ENCODE assay signal across 9 cellular contexts in genomic region chr20:51750037-51750769, GRCh38. TPM values are rescaled to one million over a fixed set of nuclear protein-coding genes. Genes with fewer than 3 reads are reported as not detected.
A peak's percentile ranks its signal among the peaks of the same experiment; 100 is the strongest.
DNase-seq lines count a peak whose midpoint lies in the region; ATAC-seq, FAIRE-seq and TF ChIP-seq lines count a peak whose summit lies in the region.
"Had no signal": no experiment of that assay in that cellular context is flagged by ENCODE, and none has a peak within 500 bp of the region (broad histone marks: within the 10 kb centered on the region; RNA-seq: fewer than 3 reads in every experiment).

No MANE protein-coding gene starts in this region.

- intact Hi-C loops in Right ventricle myocardium superior (cut with DNase I) (no loop called here), sigmoid colon (cut with DNase I) (no loop called here)

- peak in 1 of 4 donors; percentile 81 for TF ChIP-seq EP300 in sigmoid colon (IDR thresholded peaks at IDR 0.05)

- peak overlapping the region; percentile 14 to 68 (median 58) for H3K27ac ChIP-seq in sigmoid colon

- ATAC-seq in activated T-helper 17 cell treated with anti-CD3 and anti-CD28 coated beads, Interleukin-2, amount 50 U/mL, for 72 hours (replicated peaks) = peak; percentile 98
- ATAC-seq in Right ventricle myocardium superior (ENCODE audit: poor library complexity) (peak; percentile 87), GM21526 (IDR thresholded peaks at IDR 0.05; ENCODE audit: low FRiP score, unreplicated experiment) (no peak)

- peaks cover 3% of the 10 kb centered on the region for H3K9me3 Mint-ChIP-seq in activated T-helper 17 cell treated with anti-CD3 and anti-CD28 coated beads, Interleukin-2, amount 50 U/mL, for 72 hours

- no peak for TF ChIP-seq CTCF in sigmoid colon (IDR thresholded peaks at IDR 0.05)

- 20 to 64% methylated on average over 19 of the region's 19 CpGs for WGBS in sigmoid colon, 2 donors

- no peaks in the 10 kb centered on the region for H3K36me3 Mint-ChIP-seq in activated T-helper 17 cell treated with anti-CD3 and anti-CD28 coated beads, Interleukin-2, amount 50 U/mL, for 72 hours (ENCODE audit: low read depth)

- peaks cover 5% of the 10 kb centered on the region for H3K4me1 Mint-ChIP-seq in activated T-helper 17 cell treated with anti-CD3 and anti-CD28 coated beads, Interleukin-2, amount 50 U/mL, for 72 hours

- no peaks in the 10 kb centered on the region for H3K9me3 ChIP-seq in sigmoid colon

- no peak overlapping the region for H3K4me3 Mint-ChIP-seq in activated T-helper 17 cell treated with anti-CD3 and anti-CD28 coated beads, Interleukin-2, amount 50 U/mL, for 72 hours

- H3K27me3 Mint-ChIP-seq in activated T-helper 17 cell treated with anti-CD3 and anti-CD28 coated beads, Interleukin-2, amount 50 U/mL, for 72 hours = peaks cover 14% of the 10 kb centered on the region

- peak overlapping the region; percentile 34 for H3K27ac Mint-ChIP-seq in activated T-helper 17 cell treated with anti-CD3 and anti-CD28 coated beads, Interleukin-2, amount 50 U/mL, for 72 hours

- H3K4me3 ChIP-seq in sigmoid colon = no peak overlapping the region

- H3K36me3 ChIP-seq in sigmoid colon = no peaks in the 10 kb centered on the region

- H3K27me3 ChIP-seq in sigmoid colon = no peaks in the 10 kb centered on the region

- peaks cover 0 to 36% (median 34%) of the 10 kb centered on the region in 4 donors for H3K4me1 ChIP-seq in sigmoid colon

- peak; percentile 94 for FAIRE-seq in HTR-8/SVneo (lab: Jason Lieb, UNC)

- DNase-seq in COLO829 (ENCODE audit: low spot score) (peak; percentile 94), HTR-8/SVneo (ENCODE audit: insufficient read length, low spot score) (peak; percentile 98), Right ventricle myocardium superior (peak; percentile 55), sigmoid colon (peak; percentile 83), NCI-H2107 treated with DMSO at 0.1 percent for 48 hours (lab: John Stamatoyannopoulos, UW; ENCODE audit: unreplicated experiment) (no peak), GDM1 (lab: John Stamatoyannopoulos, UW) (no peak)

- TF ChIP-seq POLR2A in sigmoid colon (IDR thresholded peaks at IDR 0.05) = no peak

RNA-seq across cellular contexts. Expression of gene ATP9A, which starts 18.0 kb away (rescaled TPM):
- total RNA-seq in activated T-helper 17 cell treated with anti-CD3 and anti-CD28 coated beads, Interleukin-2, amount 50 U/mL, for 72 hours = 1 to 10 TPM; 1.7 to 2.2 TPM
- 18.0 TPM for total RNA-seq in Right ventricle myocardium superior
- total RNA-seq in sigmoid colon = 10 to 100 TPM; 31.0 to 34.8 (median 34.4) TPM
- 10 to 100 TPM in 1 of 3 donors, 1 to 10 TPM in 2; 4.2 to 17.3 (median 5.3) TPM for polyA plus RNA-seq in sigmoid colon

RNA-seq across cellular contexts. Expression of gene SALL4, which starts 52.1 kb away (rescaled TPM):
- under 1 TPM; 0.04 to 0.50 TPM for total RNA-seq in activated T-helper 17 cell treated with anti-CD3 and anti-CD28 coated beads, Interleukin-2, amount 50 U/mL, for 72 hours
- 0.03 TPM for total RNA-seq in Right ventricle myocardium superior
- total RNA-seq in sigmoid colon = 1 to 10 TPM in 1 of 4 donors, not detected in 3; 3.0 TPM
- under 1 TPM in 2 of 3 donors, not detected in 1; 0.12 to 0.60 TPM for polyA plus RNA-seq in sigmoid colon
- total RNA-seq: mononuclear cell had no signal

Comparison
In these comparisons a context has a peak if more than half of its experiments do, and no peak if none do; other contexts are left out.
1. DNase-seq: peak in COLO829 (single experiment), HTR-8/SVneo (single experiment), Right ventricle myocardium superior (single experiment) and sigmoid colon (single experiment); none in NCI-H2107 treated with DMSO at 0.1 percent for 48 hours (single experiment) and GDM1 (single experiment).